23 cellular contexts compared by ENCODE assay signal in the genomic region with DNA sequence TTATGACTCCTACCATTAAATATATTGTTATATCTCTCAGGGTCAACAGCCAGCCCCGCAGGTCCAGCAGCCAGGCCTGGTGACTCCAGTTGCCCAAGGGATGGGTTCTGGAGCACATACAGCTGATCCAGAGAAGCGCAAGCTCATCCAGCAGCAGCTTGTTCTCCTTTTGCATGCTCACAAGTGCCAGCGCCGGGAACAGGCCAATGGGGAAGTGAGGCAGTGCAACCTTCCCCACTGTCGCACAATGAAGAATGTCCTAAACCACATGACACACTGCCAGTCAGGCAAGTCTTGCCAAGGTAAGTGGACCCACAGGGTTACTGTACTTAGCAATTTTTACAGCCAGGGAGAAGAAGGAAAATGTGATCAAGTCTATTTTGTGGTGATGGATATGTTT. TPM values are rescaled to one million over a fixed set of nuclear protein-coding genes. Genes with fewer than 3 reads are reported as not detected.
DNase-seq lines count a peak whose midpoint lies in the region; ATAC-seq and TF ChIP-seq lines count a peak whose summit lies in the region.
"Had no signal": no experiment of that assay in that cellular context is flagged by ENCODE, and none has a peak within 500 bp of the region (broad histone marks: within the 10 kb centered on the region; RNA-seq: fewer than 3 reads in every experiment).

No MANE protein-coding gene starts in this region.

- peaks cover 90% of the 10 kb centered on the region for H3K36me3 Mint-ChIP-seq in Caco-2 (ENCODE audit: insufficient read depth, unreplicated experiment)
- peaks cover 3 to 39% (median 24%) of the 10 kb centered on the region in 5 donors for H3K36me3 Mint-ChIP-seq in naive thymus-derived CD4-positive, alpha-beta T cell

- no peak overlapping the region for H3K27ac ChIP-seq in adrenal gland
- no peak overlapping the region for H3K27ac ChIP-seq in naive thymus-derived CD4-positive, alpha-beta T cell (ENCODE audit: low read depth, low read length)
- H3K27ac ChIP-seq: neural progenitor cell, thoracic aorta had no signal

- H3K27me3 ChIP-seq in Caco-2 (replicated peaks; ENCODE audit: control insufficient read depth, insufficient read depth, low read length) (no peaks in the 10 kb centered on the region), adrenal gland (no peaks in the 10 kb centered on the region)
- H3K27me3 ChIP-seq in naive thymus-derived CD4-positive, alpha-beta T cell (ENCODE audit: control insufficient read depth in 2 of 2, insufficient read depth in 2 of 2, low read length in 2 of 2), result no peaks in the 10 kb centered on the region
- H3K27me3 ChIP-seq: neural progenitor cell had no signal

- H3K36me3 ChIP-seq in Caco-2 (ENCODE audit: control insufficient read depth, insufficient read depth, low read length) (peaks cover 5% of the 10 kb centered on the region), adrenal gland (replicated peaks in 1 of 2) (peaks cover 4 to 68% of the 10 kb centered on the region in 2 donors)
- peaks cover 26 to 65% (median 35%) of the 10 kb centered on the region in 3 experiments for H3K36me3 ChIP-seq in naive thymus-derived CD4-positive, alpha-beta T cell (ENCODE audit: control insufficient read depth in 2 of 3, insufficient read depth in 3 of 3, low read length in 3 of 3)

- CTCF ChIA-PET in Caco-2 (lab: Charles Lee), result no interaction called here
- CTCF ChIA-PET in naive thymus-derived CD4-positive, alpha-beta T cell (lab: Charles Lee), result interaction anchor here (0.7 to 0.8 kb wide), 2 partner anchors 24 to 111 kb away, joined by 3 to 4 read pairs; no protein-coding TSS in a partner anchor

- H3K27me3 Mint-ChIP-seq in Caco-2 (ENCODE audit: insufficient read depth, unreplicated experiment), result no peaks in the 10 kb centered on the region
- H3K27me3 Mint-ChIP-seq in naive thymus-derived CD4-positive, alpha-beta T cell, result no peaks in the 10 kb centered on the region

- no peak overlapping the region for H3K4me3 Mint-ChIP-seq in Caco-2 (ENCODE audit: unreplicated experiment)
- H3K4me3 Mint-ChIP-seq in naive thymus-derived CD4-positive, alpha-beta T cell, result no peak overlapping the region
- H3K4me3 Mint-ChIP-seq: activated T-cell treated with anti-CD3 and anti-CD28 coated beads, Interleukin-2, amount 50 U/mL, for 4 hours; neural progenitor cell had no signal

- no peaks in the 10 kb centered on the region for H3K9me3 Mint-ChIP-seq in Caco-2 (ENCODE audit: unreplicated experiment)
- no peaks in the 10 kb centered on the region for H3K9me3 Mint-ChIP-seq in naive thymus-derived CD4-positive, alpha-beta T cell
- H3K9me3 Mint-ChIP-seq: activated T-cell treated with anti-CD3 and anti-CD28 coated beads, Interleukin-2, amount 50 U/mL, for 4 hours; neural progenitor cell had no signal

- no peaks in the 10 kb centered on the region for H3K4me1 Mint-ChIP-seq in Caco-2 (ENCODE audit: low read depth, unreplicated experiment)
- peaks cover 9 to 22% (median 12%) of the 10 kb centered on the region in 7 donors for H3K4me1 Mint-ChIP-seq in naive thymus-derived CD4-positive, alpha-beta T cell
- H3K4me1 Mint-ChIP-seq: neural progenitor cell had no signal

- intact Hi-C loops in Caco-2 (cut with micrococcal nuclease; ENCODE audit: unreplicated experiment) (no loop called here), adrenal gland (cut with DNase I) (no loop called here)
- intact Hi-C loops in naive thymus-derived CD4-positive, alpha-beta T cell (cut with micrococcal nuclease), result no loop called here

- H3K4me1 ChIP-seq in Caco-2, result no peaks in the 10 kb centered on the region
- no peaks in the 10 kb centered on the region for H3K4me1 ChIP-seq in adrenal gland (replicated peaks in 1 of 2)
- H3K4me1 ChIP-seq in naive thymus-derived CD4-positive, alpha-beta T cell (ENCODE audit: control insufficient read depth in 2 of 2, insufficient read depth in 2 of 2, low read length in 2 of 2), result no peaks in the 10 kb centered on the region
- H3K4me1 ChIP-seq: neural progenitor cell had no signal

- no peak for TF ChIP-seq POLR2A in adrenal gland (IDR thresholded peaks at IDR 0.05)

- peak overlapping the region; percentile 39 for H3K27ac Mint-ChIP-seq in Caco-2 (ENCODE audit: unreplicated experiment)
- no peak overlapping the region for H3K27ac Mint-ChIP-seq in naive thymus-derived CD4-positive, alpha-beta T cell
- H3K27ac Mint-ChIP-seq: neural progenitor cell had no signal

- TF ChIP-seq CTCF in Caco-2 (IDR thresholded peaks at IDR 0.05; ENCODE audit: insufficient read depth in 1 of 2, low read depth in 1 of 2, low read length in 1 of 2, severe bottlenecking in 1 of 2, unreplicated experiment in 1 of 2) (no peak), adrenal gland (IDR thresholded peaks at IDR 0.05) (no peak)

- H3K9me3 ChIP-seq in Caco-2 (no peaks in the 10 kb centered on the region), adrenal gland (replicated peaks in 1 of 3) (no peaks in the 10 kb centered on the region)
- no peaks in the 10 kb centered on the region for H3K9me3 ChIP-seq in naive thymus-derived CD4-positive, alpha-beta T cell (ENCODE audit: control insufficient read depth in 2 of 3, low read length in 3 of 3)
- H3K9me3 ChIP-seq: thoracic aorta had no signal

- peak; percentile 63 for ATAC-seq in naive thymus-derived CD4-positive, alpha-beta T cell
- no peak for ATAC-seq in HG02852 (IDR thresholded peaks at IDR 0.05; ENCODE audit: unreplicated experiment)
- ATAC-seq: activated T-cell treated with anti-CD3 and anti-CD28 coated beads, Interleukin-2, amount 50 U/mL, for 4 hours; HCT116; SK-N-SH treated with all-trans-retinoic acid at 6 μM for 48 hours had no signal

- POLR2A ChIA-PET in Caco-2 (lab: Charles Lee), result no interaction called here
- POLR2A ChIA-PET in naive thymus-derived CD4-positive, alpha-beta T cell (lab: Charles Lee), result no interaction called here

- H3K4me3 ChIP-seq in Caco-2 (ENCODE audit: low read depth, low read length) (no peak overlapping the region), adrenal gland (no peak overlapping the region)
- H3K4me3 ChIP-seq in naive thymus-derived CD4-positive, alpha-beta T cell (ENCODE audit: low read length), result no peak overlapping the region
- H3K4me3 ChIP-seq: neural progenitor cell, thoracic aorta had no signal

- WGBS in adrenal gland, 4 donors, result 81 to 89% (median 83%) methylated on average over 5 of the region's 5 CpGs

- DNase-seq in Caco-2, result no peak
- DNase-seq in Kasumi-1 (lab: John Stamatoyannopoulos, UW), result peak; percentile 45 to 53
- peak in 4 of 7 donors; percentile 20 to 41 (median 33) for DNase-seq in adrenal gland
- DNase-seq in naive thymus-derived CD4-positive, alpha-beta T cell, result no peak
- no peak for DNase-seq in KG1 (lab: John Stamatoyannopoulos, UW)
- no peak for DNase-seq in central memory CD4-positive, alpha-beta T cell
- DNase-seq: activated naive CD4-positive, alpha-beta T cell treated with anti-CD3 and anti-CD28 coated beads, Interleukin-2, amount 50 U/mL, for 16 hours; activated T-cell treated with anti-CD3 and anti-CD28 coated beads, Interleukin-2, amount 50 U/mL, for 4 hours; DMS53; effector CD4-positive, alpha-beta T cell; GDM1; Karpas-422; NCI-H1105 treated with DMSO at 0.1 percent for 48 hours; NCI-H2107; NCI-H510A treated with DMSO at 0.1 percent for 48 hours; NK-92 treated with Interleukin-12 subunit alpha and Interleukin-12 subunit beta, amount 100 ng/mL, for 24 hours; small intestine; stimulated activated naive CD4-positive, alpha-beta T cell had no signal

- no TSS peak for BruUV-seq in Caco-2 (replicated peaks; lab: Mats Ljungman, UMichigan)

RNA-seq across cellular contexts. Expression of gene EP300, which starts 35.1 kb away (rescaled TPM):
- 78.6 and 82.9 TPM in 2 replicates for total RNA-seq in Caco-2 (2022)
- total RNA-seq in adrenal gland, result 100 to 1,000 TPM in 1 of 8 donors, 10 to 100 TPM in 7; 49.5 to 161 (median 68.7) TPM
- polyA plus RNA-seq in adrenal gland, result 10 to 100 TPM in 2 of 3 donors, 1 to 10 TPM in 1; 7.0 to 28.4 (median 19.7) TPM
- total RNA-seq in naive thymus-derived CD4-positive, alpha-beta T cell, result 100 to 1,000 TPM in 4 of 5 experiments, 10 to 100 TPM in 1; 89.3 to 155 (median 117) TPM
- 10 to 100 TPM; 13.3 to 19.5 TPM for polyA plus RNA-seq in naive thymus-derived CD4-positive, alpha-beta T cell

Comparison
In these comparisons a context has a peak if more than half of its experiments do, and no peak if none do; other contexts are left out.
1. DNase-seq: peak in Kasumi-1 (2 of 2) and adrenal gland (4 of 7); none in Caco-2 (0 of 2), naive thymus-derived CD4-positive, alpha-beta T cell (0 of 9), KG1 (single experiment) and central memory CD4-positive, alpha-beta T cell (single experiment).